ENCODE assay signal across 1 cellular context in the genomic region with DNA sequence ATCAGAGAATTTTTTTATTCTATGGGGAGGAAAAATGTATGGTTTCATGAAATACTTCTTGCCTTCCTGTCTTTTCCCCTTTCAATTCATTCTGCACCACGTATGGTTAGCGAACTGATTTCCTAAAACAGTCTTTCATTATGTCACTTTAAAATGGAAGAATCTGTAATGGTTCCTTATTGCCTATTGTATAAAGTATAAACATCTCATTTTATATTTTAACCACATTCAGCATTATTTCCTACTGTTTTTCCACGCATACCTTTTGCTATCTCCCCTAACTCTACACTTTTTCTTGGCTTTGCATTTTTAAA.
TF ChIP-seq lines count a peak whose summit lies in the region.

No MANE protein-coding gene starts in this region.

TF ChIP-seq in GM23338, 12 proteins besides CTCF, POLR2A, EP300 and RAD21 (continued from another document):
- TF ChIP-seq ETS1 (IDR thresholded peaks at IDR 0.05) (no peak), EZH2 (IDR thresholded peaks at IDR 0.05; ENCODE audit: low read depth, unreplicated experiment) (no peak), ZNF114 (CRISPR knock-in tag; IDR thresholded peaks at IDR 0.05) (no peak), POLR2AphosphoS5 (IDR thresholded peaks at IDR 0.05; ENCODE audit: low read depth) (no peak)
- TF ChIP-seq, protein P1, sequence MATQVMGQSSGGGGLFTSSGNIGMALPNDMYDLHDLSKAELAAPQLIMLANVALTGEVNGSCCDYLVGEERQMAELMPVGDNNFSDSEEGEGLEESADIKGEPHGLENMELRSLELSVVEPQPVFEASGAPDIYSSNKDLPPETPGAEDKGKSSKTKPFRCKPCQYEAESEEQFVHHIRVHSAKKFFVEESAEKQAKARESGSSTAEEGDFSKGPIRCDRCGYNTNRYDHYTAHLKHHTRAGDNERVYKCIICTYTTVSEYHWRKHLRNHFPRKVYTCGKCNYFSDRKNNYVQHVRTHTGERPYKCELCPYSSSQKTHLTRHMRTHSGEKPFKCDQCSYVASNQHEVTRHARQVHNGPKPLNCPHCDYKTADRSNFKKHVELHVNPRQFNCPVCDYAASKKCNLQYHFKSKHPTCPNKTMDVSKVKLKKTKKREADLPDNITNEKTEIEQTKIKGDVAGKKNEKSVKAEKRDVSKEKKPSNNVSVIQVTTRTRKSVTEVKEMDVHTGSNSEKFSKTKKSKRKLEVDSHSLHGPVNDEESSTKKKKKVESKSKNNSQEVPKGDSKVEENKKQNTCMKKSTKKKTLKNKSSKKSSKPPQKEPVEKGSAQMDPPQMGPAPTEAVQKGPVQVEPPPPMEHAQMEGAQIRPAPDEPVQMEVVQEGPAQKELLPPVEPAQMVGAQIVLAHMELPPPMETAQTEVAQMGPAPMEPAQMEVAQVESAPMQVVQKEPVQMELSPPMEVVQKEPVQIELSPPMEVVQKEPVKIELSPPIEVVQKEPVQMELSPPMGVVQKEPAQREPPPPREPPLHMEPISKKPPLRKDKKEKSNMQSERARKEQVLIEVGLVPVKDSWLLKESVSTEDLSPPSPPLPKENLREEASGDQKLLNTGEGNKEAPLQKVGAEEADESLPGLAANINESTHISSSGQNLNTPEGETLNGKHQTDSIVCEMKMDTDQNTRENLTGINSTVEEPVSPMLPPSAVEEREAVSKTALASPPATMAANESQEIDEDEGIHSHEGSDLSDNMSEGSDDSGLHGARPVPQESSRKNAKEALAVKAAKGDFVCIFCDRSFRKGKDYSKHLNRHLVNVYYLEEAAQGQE (IDR thresholded peaks at IDR 0.05; ENCODE audit: unreplicated experiment) = no peak
